Comparison of ENCODE assay signal across 8 cellular contexts in the genomic region with DNA sequence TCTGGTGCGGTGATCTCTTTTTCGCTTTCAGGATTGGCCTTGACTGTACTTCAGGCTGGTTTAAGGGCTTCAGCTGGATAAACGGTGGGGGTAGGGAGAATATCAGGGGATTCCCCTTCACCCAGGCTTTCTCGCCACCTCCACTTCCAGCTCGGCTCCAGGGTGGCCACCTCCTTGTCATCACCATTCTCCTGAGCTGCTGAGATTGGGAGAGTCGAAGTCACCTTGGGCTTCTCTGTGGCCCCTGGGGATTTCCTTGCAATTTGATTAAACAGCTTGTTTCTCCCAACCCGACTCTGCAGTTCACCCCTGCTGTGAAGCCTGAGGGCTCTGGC. TPM values are rescaled to one million over a fixed set of nuclear protein-coding genes. Genes with fewer than 3 reads are reported as not detected.
DNase-seq lines count a peak whose midpoint lies in the region; ATAC-seq and TF ChIP-seq lines count a peak whose summit lies in the region.

No MANE protein-coding gene starts in this region.

- H3K27ac Mint-ChIP-seq in dendritic cell treated with granulocyte-macrophage colony-stimulating factor and Interleukin-4, amounts not matched to agents 40 ng/mL and 50 ng/mL, for 4 days, result peak overlapping the region; percentile 61
- no peak overlapping the region for H3K27ac Mint-ChIP-seq in osteocyte (ENCODE audit: unreplicated experiment)

- DNase-seq in GM10248 (ENCODE audit: extremely low spot score), result peak; percentile 40
- no peak for DNase-seq in HL-60 (ENCODE audit: low read depth in 1 of 2, low spot score in 1 of 2)
- no peak for DNase-seq in osteocyte (ENCODE audit: extremely low spot score, unreplicated experiment)
- DNase-seq in AG08396 (ENCODE audit: low spot score), result no peak
- no peak for DNase-seq in NCI-H2081 (lab: John Stamatoyannopoulos, UW)

- H3K4me3 ChIP-seq in HL-60 (replicated peaks; ENCODE audit: insufficient read depth, low read length), result peak overlapping the region; percentile 51; the same call in 1 of the 2 replicates

- H3K27me3 ChIP-seq in HL-60 (ENCODE audit: insufficient read depth, poor library complexity, severe bottlenecking), result no peaks in the 10 kb centered on the region

- intact Hi-C loops in dendritic cell treated with granulocyte-macrophage colony-stimulating factor and Interleukin-4, amounts not matched to agents 40 ng/mL and 50 ng/mL, for 4 days (cut with micrococcal nuclease), result no loop called here

- peak overlapping the region; percentile 68; the same call in 1 of the 2 replicates for H3K27ac ChIP-seq in HL-60 (replicated peaks)

- H3K27me3 Mint-ChIP-seq in dendritic cell treated with granulocyte-macrophage colony-stimulating factor and Interleukin-4, amounts not matched to agents 40 ng/mL and 50 ng/mL, for 4 days, result peaks cover 21% of the 10 kb centered on the region
- H3K27me3 Mint-ChIP-seq in osteocyte (ENCODE audit: unreplicated experiment), result peaks cover 69% of the 10 kb centered on the region

- peaks cover 20% of the 10 kb centered on the region for H3K4me1 Mint-ChIP-seq in dendritic cell treated with granulocyte-macrophage colony-stimulating factor and Interleukin-4, amounts not matched to agents 40 ng/mL and 50 ng/mL, for 4 days (ENCODE audit: low read depth)
- peaks cover 14% of the 10 kb centered on the region for H3K4me1 Mint-ChIP-seq in osteocyte (ENCODE audit: unreplicated experiment)

- CTCF ChIA-PET in GM10248 (lab: Yijun Ruan, JAX), result interaction anchor here (1.0 to 4.9 kb wide), 12 partner anchors 10 to 308 kb away, joined by 3 to 22 read pairs (median 5); partner anchors contain the start of genes ALAD, CDC26, PRPF4 and WDR31

- no peaks in the 10 kb centered on the region for H3K9me3 Mint-ChIP-seq in dendritic cell treated with granulocyte-macrophage colony-stimulating factor and Interleukin-4, amounts not matched to agents 40 ng/mL and 50 ng/mL, for 4 days
- H3K9me3 Mint-ChIP-seq in osteocyte (ENCODE audit: unreplicated experiment), result no peaks in the 10 kb centered on the region

- ATAC-seq in HG03135 (IDR thresholded peaks at IDR 0.05; ENCODE audit: unreplicated experiment) (no peak), HG03442 (IDR thresholded peaks at IDR 0.05; ENCODE audit: unreplicated experiment) (no peak)

- peak overlapping the region; percentile 71 for H3K4me3 Mint-ChIP-seq in dendritic cell treated with granulocyte-macrophage colony-stimulating factor and Interleukin-4, amounts not matched to agents 40 ng/mL and 50 ng/mL, for 4 days
- peak overlapping the region; percentile 60 for H3K4me3 Mint-ChIP-seq in osteocyte (ENCODE audit: unreplicated experiment)

- no peaks in the 10 kb centered on the region for H3K36me3 Mint-ChIP-seq in dendritic cell treated with granulocyte-macrophage colony-stimulating factor and Interleukin-4, amounts not matched to agents 40 ng/mL and 50 ng/mL, for 4 days (ENCODE audit: low read depth)
- H3K36me3 Mint-ChIP-seq in osteocyte (ENCODE audit: unreplicated experiment), result no peaks in the 10 kb centered on the region

- POLR2A ChIA-PET in GM10248 (lab: Yijun Ruan, JAX), result interaction anchor here (0.9 to 1.0 kb wide), 2 partner anchors 10 to 75 kb away, joined by 3 read pairs; partner anchors contain the start of genes CDC26 and WDR31

- TF ChIP-seq CTCF in GM10248 (IDR thresholded peaks at IDR 0.05; ENCODE audit: control extremely low read depth, extremely low read depth, low read depth, missing control alignments) (no peak), HL-60 (IDR thresholded peaks at IDR 0.05; ENCODE audit: insufficient read depth, low read length) (no peak), osteocyte (IDR thresholded peaks at IDR 0.05) (no peak)

RNA-seq across cellular contexts. Expression of gene BSPRY, which starts 1.0 kb away (rescaled TPM):
- not detected in 2 replicates for total RNA-seq in osteocyte

RNA-seq across cellular contexts. Expression of gene WDR31, which starts 10.2 kb away (rescaled TPM):
- total RNA-seq in osteocyte, result 2.2 and 3.4 TPM in 2 replicates

RNA-seq across cellular contexts. Expression of gene HDHD3, which starts 26.5 kb away (rescaled TPM):
- 12.2 and 12.7 TPM in 2 replicates for total RNA-seq in osteocyte

RNA-seq across cellular contexts. Expression of gene RNF183, which starts 47.1 kb away (rescaled TPM):
- not detected in 2 replicates for total RNA-seq in osteocyte

RNA-seq across cellular contexts. Expression of gene ALAD, which starts 50.8 kb away (rescaled TPM):
- 26.2 and 27.4 TPM in 2 replicates for total RNA-seq in osteocyte
